17 cellular contexts compared by ENCODE assay signal in the genomic region with DNA sequence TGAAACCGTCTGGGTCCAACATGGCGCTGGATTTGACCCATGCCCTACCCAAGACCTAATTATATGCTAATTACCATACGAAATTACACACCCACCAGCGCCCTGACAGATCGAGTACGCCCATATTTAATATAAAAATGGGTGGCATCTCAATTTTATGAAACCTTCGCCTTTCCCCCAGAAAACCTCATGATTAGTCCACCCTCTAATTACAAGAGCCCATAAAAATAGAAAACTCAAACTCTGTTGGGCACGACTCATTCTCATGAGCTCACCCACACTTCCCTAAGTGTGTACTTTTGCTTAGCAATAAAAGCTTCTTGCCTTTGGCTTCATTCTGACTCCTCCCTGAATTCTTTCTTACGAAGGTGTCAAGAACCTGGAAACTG.
DNase-seq lines count a peak whose midpoint lies in the region; ATAC-seq and TF ChIP-seq lines count a peak whose summit lies in the region.
"Had no signal": no experiment of that assay in that cellular context is flagged by ENCODE, and none has a peak within 500 bp of the region (broad histone marks: within the 10 kb centered on the region; RNA-seq: fewer than 3 reads in every experiment).

No MANE protein-coding gene starts in this region.

- peaks cover 3% of the 10 kb centered on the region for H3K36me3 Mint-ChIP-seq in T-helper 17 cell (ENCODE audit: low read depth)
- H3K36me3 Mint-ChIP-seq: T-cell had no signal

- H3K4me3 Mint-ChIP-seq in T-helper 17 cell = no peak overlapping the region
- H3K4me3 Mint-ChIP-seq: T-cell had no signal

- ATAC-seq in GM21576 (IDR thresholded peaks at IDR 0.05; ENCODE audit: unreplicated experiment) = no peak
- ATAC-seq in HG03460 (IDR thresholded peaks at IDR 0.05; ENCODE audit: unreplicated experiment) = no peak
- no peak for ATAC-seq in T-helper 17 cell
- ATAC-seq: HCT116, Panc1, Right ventricle myocardium inferior, T-cell had no signal

- peaks cover 6% of the 10 kb centered on the region for H3K4me1 Mint-ChIP-seq in T-helper 17 cell

- H3K27me3 Mint-ChIP-seq in T-helper 17 cell = peaks cover 36% of the 10 kb centered on the region

- no peak overlapping the region for H3K4me3 ChIP-seq in epithelial cell of esophagus (ENCODE audit: low read length)
- H3K4me3 ChIP-seq: SK-N-MC had no signal

- no peak for TF ChIP-seq CTCF in epithelial cell of esophagus (IDR thresholded peaks at IDR 0.05; ENCODE audit: insufficient read depth, low read depth, low read length, missing control alignments)

- DNase-seq in ELR (ENCODE audit: low read depth) (peak; percentile 47), NCI-H226 (peak; percentile 51), epithelial cell of esophagus (ENCODE audit: low read depth) (peak; percentile 60), renal cortical epithelial cell (ENCODE audit: low read depth) (peak; percentile 45), HK-2 (ENCODE audit: unreplicated experiment) (no peak), T-helper 17 cell (no peak)
- DNase-seq: KG1, MM.1S, NCI-H1694, NCI-H446, T-cell had no signal

- no peak overlapping the region for H3K27ac Mint-ChIP-seq in T-helper 17 cell
- H3K27ac Mint-ChIP-seq: T-cell had no signal

- H3K9me3 ChIP-seq in T-helper 17 cell (ENCODE audit: control insufficient read depth, low read length, poor library complexity, severe bottlenecking) = no peaks in the 10 kb centered on the region

Comparison
In these comparisons a context has a peak if more than half of its experiments do, and no peak if none do; other contexts are left out.
1. DNase-seq: peak in ELR (single experiment), NCI-H226 (single experiment), epithelial cell of esophagus (single experiment) and renal cortical epithelial cell (single experiment); none in HK-2 (single experiment) and T-helper 17 cell (0 of 3).